Comparison of ENCODE assay signal across 20 cellular contexts in genomic region chr15:44129911-44130310, GRCh38.
"Had no signal": no experiment of that assay in that cellular context is flagged by ENCODE, and none has a peak within 500 bp of the region (broad histone marks: within the 10 kb centered on the region; RNA-seq: fewer than 3 reads in every experiment).

No MANE protein-coding gene starts in this region.

- H3K4me3 ChIP-seq: coronary artery, heart left ventricle, spleen, thoracic aorta, transverse colon had no signal

- H3K9me3 Mint-ChIP-seq: naive thymus-derived CD8-positive, alpha-beta T cell; stimulated activated memory B cell treated with anti-CD40 and anti-IgM and Interleukin-4, amounts not matched to agents 10 μg/mL and 1 μg/mL and 100 μg/mL, for 72 hours; stimulated activated naive CD8-positive, alpha-beta T cell treated with anti-CD3 and anti-CD28 coated beads, Interleukin-15, Interleukin-2, amounts not matched to agents 100 ng/mL and 50 ng/mL, for 24 hours had no signal

- H3K4me3 Mint-ChIP-seq: naive thymus-derived CD8-positive, alpha-beta T cell; stimulated activated memory B cell treated with anti-CD40 and anti-IgM and Interleukin-4, amounts not matched to agents 10 μg/mL and 1 μg/mL and 100 μg/mL, for 72 hours; stimulated activated naive CD8-positive, alpha-beta T cell treated with anti-CD3 and anti-CD28 coated beads, Interleukin-15, Interleukin-2, amounts not matched to agents 100 ng/mL and 50 ng/mL, for 24 hours had no signal

- H3K27ac ChIP-seq: coronary artery, heart left ventricle, neutrophil, spleen, thoracic aorta, transverse colon had no signal

- H3K36me3 ChIP-seq: heart left ventricle, neutrophil, spleen, thoracic aorta, transverse colon had no signal

- H3K4me1 Mint-ChIP-seq: stimulated activated memory B cell treated with anti-CD40 and anti-IgM and Interleukin-4, amounts not matched to agents 10 μg/mL and 1 μg/mL and 100 μg/mL, for 72 hours had no signal

- H3K27me3 ChIP-seq: transverse colon had no signal

- FAIRE-seq: endometrium, frontal cortex, islet of Langerhans had no signal

- ATAC-seq: esophagus mucosa; heart left ventricle; naive thymus-derived CD8-positive, alpha-beta T cell; sciatic nerve; stimulated activated memory B cell treated with anti-CD40 and anti-IgM and Interleukin-4, amounts not matched to agents 10 μg/mL and 1 μg/mL and 100 μg/mL, for 72 hours had no signal

- H3K36me3 Mint-ChIP-seq: naive thymus-derived CD8-positive, alpha-beta T cell; stimulated activated memory B cell treated with anti-CD40 and anti-IgM and Interleukin-4, amounts not matched to agents 10 μg/mL and 1 μg/mL and 100 μg/mL, for 72 hours had no signal

- H3K27ac Mint-ChIP-seq: stimulated activated memory B cell treated with anti-CD40 and anti-IgM and Interleukin-4, amounts not matched to agents 10 μg/mL and 1 μg/mL and 100 μg/mL, for 72 hours; stimulated activated naive CD8-positive, alpha-beta T cell treated with anti-CD3 and anti-CD28 coated beads, Interleukin-15, Interleukin-2, amounts not matched to agents 100 ng/mL and 50 ng/mL, for 24 hours had no signal

- DNase-seq: effector CD8-positive, alpha-beta T cell; heart left ventricle; hippocampal formation; kidney glomerular epithelial cell; naive thymus-derived CD8-positive, alpha-beta T cell; spleen; stimulated activated CD4-positive, alpha-beta T cell treated with anti-CD3 and anti-CD28 coated beads, Interleukin-15, amount 100 ng/mL, for 24 hours; stimulated activated CD4-positive, alpha-beta T cell treated with anti-CD3 and anti-CD28 coated beads, Interleukin-1b, Interleukin-23, amount 100 ng/mL, for 48 hours; stimulated activated CD4-positive, alpha-beta T cell treated with anti-CD3 and anti-CD28 coated beads, Interleukin-4, amount 100 ng/mL, for 24 hours; transverse colon had no signal

- H3K4me1 ChIP-seq: heart left ventricle, spleen, transverse colon had no signal

- H3K9me3 ChIP-seq: heart left ventricle, neutrophil, spleen, thoracic aorta, transverse colon had no signal
